14 cellular contexts compared by ENCODE assay signal in the genomic region with DNA sequence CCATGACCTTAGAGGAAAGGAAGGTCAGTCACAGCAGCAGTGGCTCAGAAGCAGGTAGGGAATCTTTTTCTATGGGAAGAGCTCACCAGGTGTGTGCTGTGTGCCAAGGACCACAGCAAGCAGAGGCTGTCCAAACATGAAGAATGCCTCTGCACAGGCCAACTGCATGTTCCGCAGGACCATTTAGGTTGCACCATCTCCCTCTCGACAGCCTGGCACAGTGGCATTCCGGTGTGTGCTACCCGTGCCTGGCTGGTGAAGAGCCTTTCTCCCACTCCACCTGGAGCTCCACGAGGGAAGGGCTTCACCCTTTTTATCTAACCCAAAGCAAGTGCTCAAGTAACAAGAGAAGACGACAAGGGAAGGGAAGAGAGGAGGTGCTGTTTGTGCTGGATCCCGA.
DNase-seq lines count a peak whose midpoint lies in the region; ATAC-seq, FAIRE-seq and TF ChIP-seq lines count a peak whose summit lies in the region.
"Had no signal": no experiment of that assay in that cellular context is flagged by ENCODE, and none has a peak within 500 bp of the region (broad histone marks: within the 10 kb centered on the region; RNA-seq: fewer than 3 reads in every experiment).

No MANE protein-coding gene starts in this region.

- H3K9me3 Mint-ChIP-seq in progenitor cell of endocrine pancreas (ENCODE audit: low read depth), result no peaks in the 10 kb centered on the region
- H3K9me3 Mint-ChIP-seq: activated T-cell treated with anti-CD3 and anti-CD28 coated beads, Interleukin-2, amount 50 U/mL, for 4 hours; GM23338 had no signal

- H3K27me3 Mint-ChIP-seq in progenitor cell of endocrine pancreas, result no peaks in the 10 kb centered on the region

- H3K4me2 ChIP-seq in A549, result peak overlapping the region; percentile 83
- H3K4me2 ChIP-seq: GM23338 had no signal

- no peak for FAIRE-seq in A549 (lab: Jason Lieb, UNC)

- POLR2A ChIA-PET in A549 (lab: Yijun Ruan, JAX), result no interaction called here

- no peaks in the 10 kb centered on the region for H3K27me3 ChIP-seq in ascending aorta

- TF ChIP-seq CTCF in A549 (IDR thresholded peaks at IDR 0.05) (no peak), ascending aorta (IDR thresholded peaks at IDR 0.05) (no peak), progenitor cell of endocrine pancreas (IDR thresholded peaks at IDR 0.05; ENCODE audit: unreplicated experiment) (no peak)

- peak overlapping the region; percentile 84 to 92 for H3K27ac ChIP-seq in A549
- peak overlapping the region; percentile 97 to 98 for H3K27ac ChIP-seq in ascending aorta

- H3K4me3 ChIP-seq in A549 (no peak overlapping the region), ascending aorta (peak overlapping the region in 1 of 2 donors; percentile 17)
- H3K4me3 ChIP-seq: GM23338 had no signal

- no peak overlapping the region for H3K4me3 Mint-ChIP-seq in progenitor cell of endocrine pancreas (ENCODE audit: low read depth)
- H3K4me3 Mint-ChIP-seq: activated T-cell treated with anti-CD3 and anti-CD28 coated beads, Interleukin-2, amount 50 U/mL, for 4 hours; GM23338 had no signal

- peaks cover 42% of the 10 kb centered on the region for H3K4me1 Mint-ChIP-seq in progenitor cell of endocrine pancreas (ENCODE audit: low read depth)

- 77% methylated on average over 7 of the region's 7 CpGs for WGBS in A549 (ENCODE audit: missing lambda C conversion rate)

- no peak for TF ChIP-seq EP300 in A549 (IDR thresholded peaks at IDR 0.05)

- DNase-seq in A549 (ENCODE audit: low read depth in 1 of 2, low spot score in 1 of 2) (no peak), ascending aorta (ENCODE audit: low spot score in 2 of 2) (peak in 1 of 2 donors; percentile 39), left ventricle myocardium superior (no peak), progenitor cell of endocrine pancreas (ENCODE audit: low spot score, unreplicated experiment) (no peak), EL (no peak)
- no peak for DNase-seq in activated naive CD4-positive, alpha-beta T cell (lab: John Stamatoyannopoulos, UW)
- DNase-seq: activated T-cell treated with anti-CD3 and anti-CD28 coated beads, Interleukin-2, amount 50 U/mL, for 4 hours; NCI-H1417 treated with DMSO at 0.1 percent for 48 hours; NCI-H510A; SIG-M5; stimulated activated CD4-positive, alpha-beta T cell treated with anti-CD3 and anti-CD28 coated beads, Interleukin-2, amount 100 ng/mL, for 24 hours had no signal

- intact Hi-C loops in ascending aorta (cut with DNase I), result loop anchor here (10.0 kb wide), 1 partner anchor 254 kb away; no protein-coding TSS in a partner anchor
- intact Hi-C loops in left ventricle myocardium superior (cut with micrococcal nuclease), result no loop called here

- ATAC-seq in A549 (no peak), left ventricle myocardium superior (peak; percentile 11), HG03571 (IDR thresholded peaks at IDR 0.05; ENCODE audit: unreplicated experiment) (no peak), HG03432 (IDR thresholded peaks at IDR 0.05; ENCODE audit: unreplicated experiment) (no peak)
- ATAC-seq: activated T-cell treated with anti-CD3 and anti-CD28 coated beads, Interleukin-2, amount 50 U/mL, for 4 hours; GM23338 had no signal

- H3K4me1 ChIP-seq in A549, result peaks cover 79% of the 10 kb centered on the region
- H3K4me1 ChIP-seq in ascending aorta, result peaks cover 65 to 91% of the 10 kb centered on the region in 2 donors

- H3K36me3 Mint-ChIP-seq in progenitor cell of endocrine pancreas (ENCODE audit: insufficient read depth), result no peaks in the 10 kb centered on the region

- no peak for TF ChIP-seq POLR2A in A549 (IDR thresholded peaks at IDR 0.05; ENCODE audit: low read length)

- CTCF ChIA-PET in A549 (lab: Yijun Ruan, JAX), result interaction anchor here (0.9 to 2.1 kb wide), 6 partner anchors 8 to 95 kb away, joined by 3 to 6 read pairs (median 4); no protein-coding TSS in a partner anchor

- H3K36me3 ChIP-seq in ascending aorta, result no peaks in the 10 kb centered on the region

- H3K27ac Mint-ChIP-seq in progenitor cell of endocrine pancreas, result peak overlapping the region; percentile 70

- TF ChIP-seq RAD21 in A549 (conservative IDR thresholded peaks at IDR 0.05 in 1 of 2, IDR thresholded peaks at IDR 0.05 in 1 of 2), result no peak

- H3K9me3 ChIP-seq in A549, result no peaks in the 10 kb centered on the region
- no peaks in the 10 kb centered on the region for H3K9me3 ChIP-seq in ascending aorta

TF ChIP-seq in A549, 52 proteins besides CTCF, POLR2A, EP300 and RAD21:
- TF ChIP-seq ZFP36 (IDR thresholded peaks at IDR 0.05; ENCODE audit: borderline replicate concordance, partially characterized antibody) (no peak), HDAC2 (IDR thresholded peaks at IDR 0.05) (no peak), CHD2 (IDR thresholded peaks at IDR 0.05; ENCODE audit: low read length, partially characterized antibody) (no peak), MAZ (IDR thresholded peaks at IDR 0.05; ENCODE audit: borderline replicate concordance, low read depth, low read length) (no peak), HOXB13 (CRISPR knock-in tag; IDR thresholded peaks at IDR 0.05; ENCODE audit: low read depth) (no peak), BCL3 (IDR thresholded peaks at IDR 0.05) (no peak), HOXA7 (CRISPR knock-in tag; IDR thresholded peaks at IDR 0.05) (no peak)
- TF ChIP-seq, protein P1, sequence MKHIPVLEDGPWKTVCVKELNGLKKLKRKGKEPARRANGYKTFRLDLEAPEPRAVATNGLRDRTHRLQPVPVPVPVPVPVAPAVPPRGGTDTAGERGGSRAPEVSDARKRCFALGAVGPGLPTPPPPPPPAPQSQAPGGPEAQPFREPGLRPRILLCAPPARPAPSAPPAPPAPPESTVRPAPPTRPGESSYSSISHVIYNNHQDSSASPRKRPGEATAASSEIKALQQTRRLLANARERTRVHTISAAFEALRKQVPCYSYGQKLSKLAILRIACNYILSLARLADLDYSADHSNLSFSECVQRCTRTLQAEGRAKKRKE (CRISPR knock-in tag; IDR thresholded peaks at IDR 0.05; ENCODE audit: low read depth), result no peak
TF ChIP-seq in A549: peak in this region for 0.
